27 cellular contexts compared by ENCODE assay signal in genomic region chr3:17207019-17207418, GRCh38.
DNase-seq lines count a peak whose midpoint lies in the region; ATAC-seq and TF ChIP-seq lines count a peak whose summit lies in the region.
"Had no signal": no experiment of that assay in that cellular context is flagged by ENCODE, and none has a peak within 500 bp of the region (broad histone marks: within the 10 kb centered on the region; RNA-seq: fewer than 3 reads in every experiment).

No MANE protein-coding gene starts in this region.

- H3K27me3 Mint-ChIP-seq in chondrocyte (ENCODE audit: low read depth), result no peaks in the 10 kb centered on the region
- no peaks in the 10 kb centered on the region for H3K27me3 Mint-ChIP-seq in activated T-cell treated with anti-CD3 and anti-CD28 coated beads, Interleukin-2, amount 50 U/mL, for 72 hours (ENCODE audit: low read depth)
- H3K27me3 Mint-ChIP-seq: CD4-positive, alpha-beta memory T cell had no signal

- H3K9me3 Mint-ChIP-seq in chondrocyte (ENCODE audit: low read depth), result peaks cover 3% of the 10 kb centered on the region
- peaks cover 2 to 5% of the 10 kb centered on the region in 2 donors for H3K9me3 Mint-ChIP-seq in activated T-cell treated with anti-CD3 and anti-CD28 coated beads, Interleukin-2, amount 50 U/mL, for 72 hours

- no peak overlapping the region for H3K4me3 Mint-ChIP-seq in chondrocyte (ENCODE audit: unreplicated experiment)
- H3K4me3 Mint-ChIP-seq in activated T-cell treated with anti-CD3 and anti-CD28 coated beads, Interleukin-2, amount 50 U/mL, for 72 hours, result no peak overlapping the region
- H3K4me3 Mint-ChIP-seq: CD4-positive, alpha-beta memory T cell had no signal

- no peak overlapping the region for H3K9ac ChIP-seq in GM23248

- H3K27ac Mint-ChIP-seq in chondrocyte (ENCODE audit: unreplicated experiment), result peak overlapping the region; percentile 41
- H3K27ac Mint-ChIP-seq in activated T-cell treated with anti-CD3 and anti-CD28 coated beads, Interleukin-2, amount 50 U/mL, for 72 hours, result no peak overlapping the region
- H3K27ac Mint-ChIP-seq: CD4-positive, alpha-beta memory T cell had no signal

- ATAC-seq in thoracic aorta (ENCODE audit: insufficient number of reproducible peaks, low FRiP score, low read depth), result peak; percentile 78
- no peak for ATAC-seq in activated T-cell treated with anti-CD3 and anti-CD28 coated beads, Interleukin-2, amount 50 U/mL, for 72 hours (replicated peaks in 1 of 2)
- ATAC-seq in GM18520 (IDR thresholded peaks at IDR 0.05; ENCODE audit: unreplicated experiment), result no peak
- ATAC-seq: HepG2, K562, Right ventricle myocardium inferior, SK-N-SH treated with all-trans-retinoic acid at 6 μM for 48 hours had no signal

- H3K36me3 Mint-ChIP-seq in chondrocyte (ENCODE audit: low read depth), result peaks cover 13% of the 10 kb centered on the region
- H3K36me3 Mint-ChIP-seq in activated T-cell treated with anti-CD3 and anti-CD28 coated beads, Interleukin-2, amount 50 U/mL, for 72 hours (ENCODE audit: insufficient read depth in 2 of 2), result peaks cover 10 to 12% of the 10 kb centered on the region in 2 donors

- H4K20me1 ChIP-seq in GM23248 (ENCODE audit: insufficient read depth), result no peaks in the 10 kb centered on the region

- H3K79me2 ChIP-seq in GM23248 (ENCODE audit: insufficient read depth), result no peaks in the 10 kb centered on the region

- H3K36me3 ChIP-seq in GM23248 (ENCODE audit: low read depth), result no peaks in the 10 kb centered on the region; the same call in 1 of the 2 replicates
- no peaks in the 10 kb centered on the region for H3K36me3 ChIP-seq in thoracic aorta
- H3K36me3 ChIP-seq: SJCRH30 had no signal

- H3K4me1 Mint-ChIP-seq in chondrocyte (ENCODE audit: low read depth), result peaks cover 17% of the 10 kb centered on the region
- H3K4me1 Mint-ChIP-seq in activated T-cell treated with anti-CD3 and anti-CD28 coated beads, Interleukin-2, amount 50 U/mL, for 72 hours (ENCODE audit: low read depth), result no peaks in the 10 kb centered on the region

- in situ Hi-C loops in GM23248 (cut with MboI), result loop anchor here (25.0 kb wide), 1 partner anchor 920 kb away; no protein-coding TSS in a partner anchor

- H3K4me1 ChIP-seq in GM23248 (ENCODE audit: insufficient read depth) (peaks cover 6% of the 10 kb centered on the region; the same call in 1 of the 2 replicates), thoracic aorta (ENCODE audit: control insufficient read depth in 1 of 2, low read depth in 2 of 2) (peaks cover 14 to 51% of the 10 kb centered on the region in 2 donors)
- H3K4me1 ChIP-seq: SJCRH30 had no signal

- DNase-seq in GM23248 (peak; percentile 34), chondrocyte (ENCODE audit: low spot score) (no peak), fibroblast of the aortic adventitia (ENCODE audit: low read depth) (peak; percentile 49), thoracic aorta (ENCODE audit: low spot score) (no peak), ureter (ENCODE audit: low spot score) (no peak), NCI-H82 treated with DMSO at 0.1 percent for 48 hours (lab: John Stamatoyannopoulos, UW; ENCODE audit: unreplicated experiment) (no peak)
- no peak for DNase-seq in activated T-cell treated with anti-CD3 and anti-CD28 coated beads, Interleukin-2, amount 50 U/mL, for 72 hours
- DNase-seq: AML-193; C1 segment of cervical spinal cord; CD4-positive, alpha-beta memory T cell; COR-L47; EL; GDM1; Kasumi-1; NCI-H1105; NCI-H146; NCI-H1930; NCI-H2107; NCI-H524; NCI-H748 treated with DMSO at 0.1 percent for 48 hours; PC-9; SJCRH30 had no signal

- H3K27me3 ChIP-seq in GM23248 (replicated peaks; ENCODE audit: insufficient read depth), result no peaks in the 10 kb centered on the region
- H3K27me3 ChIP-seq in thoracic aorta (replicated peaks; ENCODE audit: insufficient read depth), result no peaks in the 10 kb centered on the region
- H3K27me3 ChIP-seq: SJCRH30 had no signal

- H3K9me3 ChIP-seq in GM23248 (ENCODE audit: low read depth), result no peaks in the 10 kb centered on the region
- H3K9me3 ChIP-seq in thoracic aorta, result peaks cover 7% of the 10 kb centered on the region
- H3K9me3 ChIP-seq: SJCRH30 had no signal

- TF ChIP-seq CTCF in chondrocyte (IDR thresholded peaks at IDR 0.05) (no peak), fibroblast of the aortic adventitia (IDR thresholded peaks at IDR 0.05; ENCODE audit: insufficient read depth, low read length) (no peak), thoracic aorta (IDR thresholded peaks at IDR 0.05) (no peak)

- no peaks in the 10 kb centered on the region for H3K9me2 ChIP-seq in GM23248 (ENCODE audit: insufficient read depth)

- H3K27ac ChIP-seq in GM23248 (no peak overlapping the region), thoracic aorta (peak overlapping the region; percentile 62 to 71)
- H3K27ac ChIP-seq: PC-9, SJCRH30 had no signal

- H3K4me3 ChIP-seq in GM23248 (no peak overlapping the region), fibroblast of the aortic adventitia (ENCODE audit: low read depth, low read length) (no peak overlapping the region), thoracic aorta (no peak overlapping the region)
- H3K4me3 ChIP-seq: K562, PC-9, SJCRH30 had no signal

- no peak overlapping the region for H2AFZ ChIP-seq in GM23248
- H2AFZ ChIP-seq: PC-9 had no signal

- H3F3A ChIP-seq in GM23248 (ENCODE audit: insufficient read depth), result no peaks in the 10 kb centered on the region; the same call in 1 of the 2 replicates

- no peak overlapping the region for H3K4me2 ChIP-seq in GM23248 (ENCODE audit: unreplicated experiment)
- H3K4me2 ChIP-seq: PC-9 had no signal

Comparison
In these comparisons a context has a peak if more than half of its experiments do, and no peak if none do; other contexts are left out.
1. DNase-seq: peak in GM23248 (single experiment) and fibroblast of the aortic adventitia (single experiment); none in chondrocyte (single experiment), thoracic aorta (single experiment), activated T-cell treated with anti-CD3 and anti-CD28 coated beads, Interleukin-2, amount 50 U/mL, for 72 hours (0 of 2), ureter (single experiment) and NCI-H82 treated with DMSO at 0.1 percent for 48 hours (single experiment).